Comparison of ENCODE assay signal across 27 cellular contexts in genomic region chr1:1947493-1947892, GRCh38. TPM values are rescaled to one million over a fixed set of nuclear protein-coding genes. Genes with fewer than 3 reads are reported as not detected.
A peak's percentile ranks its signal among the peaks of the same experiment; 100 is the strongest.
DNase-seq lines count a peak whose midpoint lies in the region; ATAC-seq and TF ChIP-seq lines count a peak whose summit lies in the region.
"Had no signal": no experiment of that assay in that cellular context is flagged by ENCODE, and none has a peak within 500 bp of the region (broad histone marks: within the 10 kb centered on the region; RNA-seq: fewer than 3 reads in every experiment).

No MANE protein-coding gene starts in this region.

- ATAC-seq in left ventricle myocardium superior (no peak), left lobe of liver (peak; percentile 86), upper lobe of right lung (peak; percentile 11), HG03469 (IDR thresholded peaks at IDR 0.05; ENCODE audit: unreplicated experiment) (no peak)
- ATAC-seq: activated naive CD8-positive, alpha-beta T cell treated with anti-CD3 and anti-CD28 coated beads, Interleukin-2, amount 50 U/mL, for 24 hours; body of pancreas; gastroesophageal sphincter; K562; naive thymus-derived CD4-positive, alpha-beta T cell; SK-N-SH treated with all-trans-retinoic acid at 6 μM for 48 hours had no signal

- H3K27ac ChIP-seq in left ventricle myocardium inferior (replicated peaks), result no peak overlapping the region
- no peak overlapping the region for H3K27ac ChIP-seq in upper lobe of right lung
- H3K27ac ChIP-seq: body of pancreas, esophagus muscularis mucosa, gastroesophageal sphincter, ovary, WERI-Rb-1 had no signal

- peaks cover 15% of the 10 kb centered on the region for H3K4me1 ChIP-seq in left ventricle myocardium inferior
- peaks cover 7% of the 10 kb centered on the region for H3K4me1 ChIP-seq in upper lobe of right lung

- H3K9me3 ChIP-seq in left ventricle myocardium inferior (replicated peaks) (no peaks in the 10 kb centered on the region), upper lobe of right lung (no peaks in the 10 kb centered on the region)
- H3K9me3 ChIP-seq: body of pancreas, esophagus muscularis mucosa, gastroesophageal sphincter, ovary had no signal

- H3K36me3 ChIP-seq in left ventricle myocardium inferior, result no peaks in the 10 kb centered on the region
- H3K36me3 ChIP-seq in upper lobe of right lung, result no peaks in the 10 kb centered on the region
- H3K36me3 ChIP-seq: esophagus muscularis mucosa, gastroesophageal sphincter, ovary, WERI-Rb-1 had no signal

- DNase-seq in left ventricle myocardium superior (peak; percentile 25), left ventricle myocardium inferior (no peak), NCI-H2171 (lab: John Stamatoyannopoulos, UW) (peak; percentile 54), left lobe of liver (ENCODE audit: low spot score) (peak; percentile 94), upper lobe of right lung (no peak), H4 (ENCODE audit: low spot score) (no peak)
- DNase-seq in activated CD4-positive, CD25-positive, alpha-beta regulatory T cell treated with anti-CD3 and anti-CD28 coated beads, Interleukin-2, amount 50 U/mL, for 72 hours, result no peak
- DNase-seq: ACHN; activated CD4-positive, alpha-beta T cell treated with anti-CD3 and anti-CD28 coated beads, Interleukin-2, amount 50 U/mL, for 48 hours; activated naive CD8-positive, alpha-beta T cell treated with anti-CD3 and anti-CD28 coated beads, Interleukin-2, amount 50 U/mL, for 24 hours; body of pancreas; effector memory CD4-positive, alpha-beta T cell; GF-D8; HCEC 1CT; islet precursor cell; naive thymus-derived CD4-positive, alpha-beta T cell; NCI-H1930; ovary; stimulated activated CD4-positive, alpha-beta T cell treated with anti-CD3 and anti-CD28 coated beads, Interleukin-15, amount 100 ng/mL, for 24 hours; WERI-Rb-1 had no signal

- H3K27me3 ChIP-seq in left ventricle myocardium inferior (ENCODE audit: low read depth), result peaks cover 34% of the 10 kb centered on the region
- H3K27me3 ChIP-seq in upper lobe of right lung, result peaks cover 5% of the 10 kb centered on the region
- H3K27me3 ChIP-seq: body of pancreas, ovary had no signal

- TF ChIP-seq CTCF in left ventricle myocardium inferior (IDR thresholded peaks at IDR 0.05; ENCODE audit: borderline replicate concordance) (no peak), upper lobe of right lung (IDR thresholded peaks at IDR 0.05) (no peak)

- no peak overlapping the region for H3K4me3 ChIP-seq in left ventricle myocardium inferior
- no peak overlapping the region for H3K4me3 ChIP-seq in upper lobe of right lung
- H3K4me3 ChIP-seq: body of pancreas, esophagus muscularis mucosa, gastroesophageal sphincter, K562, ovary had no signal

- intact Hi-C loops in left ventricle myocardium superior (cut with micrococcal nuclease), result no loop called here
- intact Hi-C loops in left ventricle myocardium inferior (cut with micrococcal nuclease), result no loop called here
- intact Hi-C loops in upper lobe of right lung (cut with DNase I), result no loop called here

RNA-seq across cellular contexts. Expression of gene TMEM52, which starts 28.4 kb away (rescaled TPM):
- total RNA-seq in left ventricle myocardium superior (1.7 TPM), left ventricle myocardium inferior (0.47 TPM), left lobe of liver (11.3 TPM), upper lobe of right lung (1.5 TPM)
- total RNA-seq in H4 (2014; rRNA removed; shearing (Covaris generic)), result 0.29 and 1.3 TPM in 2 replicates
- total RNA-seq: T-helper 2 cell treated with Interferon-gamma antibody and Interleukin-4, amounts not matched to agents 100 ng/mL and 5 ng/mL, for 36 hours had no signal

RNA-seq across cellular contexts. Expression of gene CALML6, which starts 32.4 kb away (rescaled TPM):
- total RNA-seq in left ventricle myocardium superior, result not detected
- not detected for total RNA-seq in left ventricle myocardium inferior
- 1.4 TPM for total RNA-seq in left lobe of liver
- total RNA-seq in upper lobe of right lung, result 0.90 TPM
- total RNA-seq in H4 (2014; rRNA removed; shearing (Covaris generic)), result not detected in 2 replicates
- total RNA-seq: esophagus muscularis mucosa, K562, RPMI7951 had no signal

RNA-seq across cellular contexts. Expression of gene CFAP74, which starts 56.1 kb away (rescaled TPM):
- total RNA-seq in left ventricle myocardium superior (not detected), left ventricle myocardium inferior (not detected), left lobe of liver (3.5 TPM), upper lobe of right lung (0.35 TPM)
- total RNA-seq in H4 (2014; rRNA removed; shearing (Covaris generic)), result not detected in 2 replicates
- total RNA-seq: esophagus muscularis mucosa; naive thymus-derived CD4-positive, alpha-beta T cell; RPMI7951; T-helper 2 cell treated with Interferon-gamma antibody and Interleukin-4, amounts not matched to agents 100 ng/mL and 5 ng/mL, for 36 hours had no signal

RNA-seq across cellular contexts. Expression of gene GNB1, which starts 56.6 kb away (rescaled TPM):
- 172 TPM for total RNA-seq in left ventricle myocardium superior
- total RNA-seq in left ventricle myocardium inferior, result 158 TPM
- total RNA-seq in left lobe of liver, result 97.3 TPM
- 328 TPM for total RNA-seq in upper lobe of right lung
- 75.8 and 79.8 TPM in 2 replicates for total RNA-seq in H4 (2014; rRNA removed; shearing (Covaris generic))

Comparison
In these comparisons a context has a peak if more than half of its experiments do, and no peak if none do; other contexts are left out.
1. DNase-seq: peak in left ventricle myocardium superior (single experiment), NCI-H2171 (single experiment) and left lobe of liver (single experiment); none in left ventricle myocardium inferior (single experiment), upper lobe of right lung (single experiment), activated CD4-positive, CD25-positive, alpha-beta regulatory T cell treated with anti-CD3 and anti-CD28 coated beads, Interleukin-2, amount 50 U/mL, for 72 hours (single experiment) and H4 (single experiment).
2. ATAC-seq: peak in left lobe of liver (single experiment) and upper lobe of right lung (single experiment); none in left ventricle myocardium superior (single experiment) and HG03469 (single experiment).